In the genomic region with DNA sequence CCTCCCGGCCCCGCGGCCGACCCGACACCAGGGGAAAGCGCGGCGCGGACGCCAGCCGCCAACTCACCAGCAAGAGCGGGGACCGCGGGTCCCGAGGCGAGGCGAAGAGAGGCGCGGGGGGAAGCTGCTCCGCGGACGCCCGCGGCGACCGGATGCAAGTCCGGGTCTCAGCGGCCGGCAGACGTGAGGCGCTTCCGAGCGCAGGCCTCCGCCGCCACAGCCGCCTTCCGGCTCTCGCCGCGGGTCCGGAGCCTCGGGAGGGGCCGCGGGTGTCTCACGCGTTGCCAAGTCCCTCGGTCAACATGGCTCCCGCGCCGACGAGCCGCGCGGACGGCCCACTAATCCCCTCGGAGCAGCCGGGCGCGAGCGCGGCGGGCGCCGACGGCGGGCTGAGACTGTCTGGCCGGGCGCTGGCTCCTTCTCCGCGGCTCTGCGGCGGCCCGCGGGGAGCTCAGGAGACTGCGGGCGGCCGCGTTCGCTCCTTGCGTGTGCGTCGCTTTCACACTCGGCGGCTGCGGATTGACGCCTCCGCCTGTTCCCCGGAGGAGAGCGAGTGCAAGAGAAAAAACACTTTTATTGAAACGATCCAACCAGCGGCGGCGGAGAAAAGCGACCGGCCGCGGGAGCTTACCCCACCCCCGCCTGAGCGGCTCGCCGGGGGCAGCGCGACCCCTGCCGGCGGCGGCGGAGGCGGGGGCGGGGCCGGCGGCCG, we compare ENCODE assay signal across 1 cellular context.
TF ChIP-seq lines count a peak whose summit lies in the region.

TSS of gene CDK17 (minus strand) at position 521 of the 712 bp plus-strand sequence. CDS start 65,603 bp downstream, outside the sequence.

TF ChIP-seq in GM12878, 131 proteins besides CTCF, POLR2A, EP300 and RAD21 (continued from another document):
- TF ChIP-seq, protein P1, sequence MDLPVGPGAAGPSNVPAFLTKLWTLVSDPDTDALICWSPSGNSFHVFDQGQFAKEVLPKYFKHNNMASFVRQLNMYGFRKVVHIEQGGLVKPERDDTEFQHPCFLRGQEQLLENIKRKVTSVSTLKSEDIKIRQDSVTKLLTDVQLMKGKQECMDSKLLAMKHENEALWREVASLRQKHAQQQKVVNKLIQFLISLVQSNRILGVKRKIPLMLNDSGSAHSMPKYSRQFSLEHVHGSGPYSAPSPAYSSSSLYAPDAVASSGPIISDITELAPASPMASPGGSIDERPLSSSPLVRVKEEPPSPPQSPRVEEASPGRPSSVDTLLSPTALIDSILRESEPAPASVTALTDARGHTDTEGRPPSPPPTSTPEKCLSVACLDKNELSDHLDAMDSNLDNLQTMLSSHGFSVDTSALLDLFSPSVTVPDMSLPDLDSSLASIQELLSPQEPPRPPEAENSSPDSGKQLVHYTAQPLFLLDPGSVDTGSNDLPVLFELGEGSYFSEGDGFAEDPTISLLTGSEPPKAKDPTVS (IDR thresholded peaks at IDR 0.05; ENCODE audit: low read depth, low read length): no peak
- TF ChIP-seq IKZF1 (conservative IDR thresholded peaks at IDR 0.05): peak; percentile 88
- peak; percentile 83 for TF ChIP-seq NKRF (conservative IDR thresholded peaks at IDR 0.05)
- no peak for TF ChIP-seq HDAC2 (IDR thresholded peaks at IDR 0.05)
- peak in 1 of 2 experiments; percentile 40; a peak in 1 of 4 replicates for TF ChIP-seq ETV6 (conservative IDR thresholded peaks at IDR 0.05 in 1 of 2, IDR thresholded peaks at IDR 0.05 in 1 of 2; ENCODE audit: borderline replicate concordance in 1 of 2, low read depth in 1 of 2)
- no peak for TF ChIP-seq IRF5 (IDR thresholded peaks at IDR 0.05; ENCODE audit: borderline replicate concordance)
- no peak for TF ChIP-seq NR2C2 (IDR thresholded peaks at IDR 0.05; ENCODE audit: borderline replicate concordance, control insufficient read depth, insufficient read length, low read depth)
- TF ChIP-seq SIX5 (IDR thresholded peaks at IDR 0.05; ENCODE audit: low read depth, low read length, severe bottlenecking): no peak
- TF ChIP-seq KLF5 (IDR thresholded peaks at IDR 0.05; ENCODE audit: partially characterized antibody): peak; percentile 38
- no peak for TF ChIP-seq KAT2A (conservative IDR thresholded peaks at IDR 0.05; ENCODE audit: control insufficient read depth, low read depth, low read length)
